Comparison of ENCODE assay signal across 17 cellular contexts in the genomic region with DNA sequence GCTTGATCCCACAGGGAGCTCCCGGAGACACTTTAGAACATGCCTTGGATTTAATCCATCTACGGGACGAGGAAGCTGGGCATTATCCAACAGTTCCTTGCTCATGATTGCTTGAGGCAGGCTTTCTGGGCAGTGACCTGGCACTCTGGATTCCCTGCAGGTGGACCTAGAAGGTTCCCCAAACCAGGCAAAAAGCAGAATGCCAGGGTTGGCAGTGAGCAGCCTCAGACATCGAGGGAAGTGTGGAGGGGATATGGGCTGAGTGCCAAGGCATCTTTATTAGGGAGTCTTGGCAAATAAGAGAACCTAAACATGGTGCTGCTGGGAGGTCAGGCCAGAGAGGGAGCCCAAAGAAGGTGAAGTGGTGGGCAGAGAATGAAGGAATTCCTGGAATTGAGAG.
DNase-seq lines count a peak whose midpoint lies in the region; ATAC-seq and TF ChIP-seq lines count a peak whose summit lies in the region.
"Had no signal": no experiment of that assay in that cellular context is flagged by ENCODE, and none has a peak within 500 bp of the region (broad histone marks: within the 10 kb centered on the region; RNA-seq: fewer than 3 reads in every experiment).

No MANE protein-coding gene starts in this region.

- TF ChIP-seq CTCF in mucosa of descending colon (IDR thresholded peaks at IDR 0.05) = no peak

- peak overlapping the region; percentile 17 for H3K27ac Mint-ChIP-seq in activated naive CD4-positive, alpha-beta T cell treated with anti-CD3 and anti-CD28 coated beads for 36 hours
- peak overlapping the region; percentile 83 for H3K27ac Mint-ChIP-seq in stimulated activated effector memory CD8-positive, alpha-beta T cell treated with anti-CD3 and anti-CD28 coated beads, Interleukin-12 subunit alpha, Interleukin-12 subunit beta, amount 100 ng/mL, for 72 hours

- CTCF ChIA-PET in activated naive CD4-positive, alpha-beta T cell treated with anti-CD3 and anti-CD28 coated beads for 36 hours (lab: Charles Lee) = interaction anchor here (1.8 kb wide), 1 partner anchor 65 kb away, joined by 4 read pairs; no protein-coding TSS in a partner anchor

- peak overlapping the region; percentile 39 for H3K27ac ChIP-seq in cingulate gyrus (ENCODE audit: low read depth, low read length)
- H3K27ac ChIP-seq: ascending aorta, foreskin keratinocyte, uterus had no signal

- no peaks in the 10 kb centered on the region for H3K27me3 Mint-ChIP-seq in activated naive CD4-positive, alpha-beta T cell treated with anti-CD3 and anti-CD28 coated beads for 36 hours (ENCODE audit: low read depth)

- peaks cover 4% of the 10 kb centered on the region for H3K4me1 ChIP-seq in mucosa of descending colon (ENCODE audit: low read depth)

- no peak overlapping the region for H3K4me3 Mint-ChIP-seq in activated naive CD4-positive, alpha-beta T cell treated with anti-CD3 and anti-CD28 coated beads for 36 hours
- H3K4me3 Mint-ChIP-seq in stimulated activated effector memory CD8-positive, alpha-beta T cell treated with anti-CD3 and anti-CD28 coated beads, Interleukin-12 subunit alpha, Interleukin-12 subunit beta, amount 100 ng/mL, for 72 hours = peak overlapping the region; percentile 41

- H3K9me3 ChIP-seq in mucosa of descending colon = no peaks in the 10 kb centered on the region
- H3K9me3 ChIP-seq: uterus had no signal

- DNase-seq in activated naive CD4-positive, alpha-beta T cell treated with anti-CD3 and anti-CD28 coated beads for 36 hours = no peak
- no peak for DNase-seq in activated naive CD4-positive, alpha-beta T cell (lab: John Stamatoyannopoulos, UW)
- DNase-seq in SW480 (ENCODE audit: low spot score) (peak; percentile 6), mucosa of descending colon (no peak), DMS153 treated with DMSO at 0.1 percent for 48 hours (lab: John Stamatoyannopoulos, UW; ENCODE audit: unreplicated experiment) (no peak)
- no peak for DNase-seq in stimulated activated effector memory CD8-positive, alpha-beta T cell treated with anti-CD3 and anti-CD28 coated beads, Interleukin-12 subunit alpha, Interleukin-12 subunit beta, amount 100 ng/mL, for 72 hours (ENCODE audit: low spot score in 2 of 2)
- DNase-seq: activated CD8-positive, alpha-beta memory T cell treated with anti-CD3 and anti-CD28 coated beads, Interleukin-2, amount 50 U/mL, for 4 hours; EL; foreskin keratinocyte; NCI-H1436 treated with DMSO at 0.1 percent for 48 hours; stimulated activated CD4-positive, alpha-beta T cell treated with anti-CD3 and anti-CD28 coated beads, Interleukin-1b, Interleukin-23, amount 100 ng/mL, for 48 hours; stimulated activated CD8-positive, alpha-beta memory T cell treated with anti-CD3 and anti-CD28 coated beads, Interleukin-4, amount 100 ng/mL, for 48 hours; T1000 had no signal

- H3K4me1 Mint-ChIP-seq in activated naive CD4-positive, alpha-beta T cell treated with anti-CD3 and anti-CD28 coated beads for 36 hours (ENCODE audit: low read depth) = peaks cover 44% of the 10 kb centered on the region
- peaks cover 46% of the 10 kb centered on the region for H3K4me1 Mint-ChIP-seq in stimulated activated effector memory CD8-positive, alpha-beta T cell treated with anti-CD3 and anti-CD28 coated beads, Interleukin-12 subunit alpha, Interleukin-12 subunit beta, amount 100 ng/mL, for 72 hours

- H3K36me3 Mint-ChIP-seq in activated naive CD4-positive, alpha-beta T cell treated with anti-CD3 and anti-CD28 coated beads for 36 hours (ENCODE audit: low read depth) = no peaks in the 10 kb centered on the region
- no peaks in the 10 kb centered on the region for H3K36me3 Mint-ChIP-seq in stimulated activated effector memory CD8-positive, alpha-beta T cell treated with anti-CD3 and anti-CD28 coated beads, Interleukin-12 subunit alpha, Interleukin-12 subunit beta, amount 100 ng/mL, for 72 hours

- intact Hi-C loops in activated naive CD4-positive, alpha-beta T cell treated with anti-CD3 and anti-CD28 coated beads for 36 hours (cut with micrococcal nuclease) = loop anchor here (1.0 to 5.0 kb wide), 9 partner anchors 65 to 1501 kb away; no protein-coding TSS in a partner anchor
- intact Hi-C loops in mucosa of descending colon (cut with DNase I, micrococcal nuclease) = no loop called here

- ATAC-seq in stimulated activated effector memory CD8-positive, alpha-beta T cell treated with anti-CD3 and anti-CD28 coated beads, Interleukin-12 subunit alpha, Interleukin-12 subunit beta, amount 100 ng/mL, for 72 hours = no peak
- ATAC-seq in mucosa of descending colon = no peak
- ATAC-seq in HG03175 (IDR thresholded peaks at IDR 0.05; ENCODE audit: unreplicated experiment) = no peak
- ATAC-seq: foreskin keratinocyte had no signal

- peaks cover 3% of the 10 kb centered on the region for H3K9me3 Mint-ChIP-seq in activated naive CD4-positive, alpha-beta T cell treated with anti-CD3 and anti-CD28 coated beads for 36 hours
- H3K9me3 Mint-ChIP-seq in stimulated activated effector memory CD8-positive, alpha-beta T cell treated with anti-CD3 and anti-CD28 coated beads, Interleukin-12 subunit alpha, Interleukin-12 subunit beta, amount 100 ng/mL, for 72 hours = peaks cover 5% of the 10 kb centered on the region

- no peaks in the 10 kb centered on the region for H3K36me3 ChIP-seq in mucosa of descending colon (ENCODE audit: low read depth)
- H3K36me3 ChIP-seq: ascending aorta, uterus had no signal

- H3K4me3 ChIP-seq in mucosa of descending colon = no peak overlapping the region
- H3K4me3 ChIP-seq: ascending aorta, uterus had no signal
